In the genomic region with DNA sequence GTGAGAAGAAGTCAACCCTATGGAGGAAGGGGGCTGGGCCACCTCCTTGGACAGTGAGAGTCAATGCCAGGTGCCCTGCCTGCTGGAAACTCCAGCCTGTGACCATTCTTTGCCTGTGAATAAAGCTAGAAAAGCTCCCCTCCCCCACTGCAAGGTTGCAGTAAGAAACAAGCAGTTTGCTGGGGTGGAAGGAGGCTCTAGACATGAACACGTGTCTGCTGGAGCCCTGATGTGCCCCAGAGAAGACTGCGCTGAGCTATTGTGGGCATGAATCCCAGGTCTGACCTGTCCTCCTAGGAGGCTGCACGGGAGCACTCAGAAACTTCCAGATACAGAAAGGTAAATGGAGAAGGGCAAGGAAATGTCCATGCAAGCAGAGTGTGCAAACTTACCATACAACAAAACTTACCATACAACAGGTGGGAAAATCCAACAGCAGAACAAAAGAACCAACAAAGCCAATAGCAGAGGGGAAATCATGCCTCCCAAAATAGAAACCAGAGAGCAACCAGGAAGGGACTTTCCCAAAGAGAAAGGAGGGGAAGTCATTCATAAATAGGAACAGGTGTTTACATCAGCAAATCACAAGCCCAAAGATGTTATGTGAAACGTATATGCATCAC, we compare ENCODE assay signal across 9 cellular contexts.
DNase-seq lines count a peak whose midpoint lies in the region; ATAC-seq, FAIRE-seq and TF ChIP-seq lines count a peak whose summit lies in the region.
"Had no signal": no experiment of that assay in that cellular context is flagged by ENCODE, and none has a peak within 500 bp of the region (broad histone marks: within the 10 kb centered on the region; RNA-seq: fewer than 3 reads in every experiment).

No MANE protein-coding gene starts in this region.

- intact Hi-C loops in esophagus muscularis mucosa (cut with DNase I) (no loop called here), left ventricle myocardium superior (cut with micrococcal nuclease) (no loop called here)

- H3K36me3 ChIP-seq in esophagus muscularis mucosa (no peaks in the 10 kb centered on the region), small intestine (ENCODE audit: control insufficient read depth in 2 of 2, insufficient read depth in 2 of 2, low read length in 2 of 2) (no peaks in the 10 kb centered on the region)

- H3K9me3 ChIP-seq in esophagus muscularis mucosa (no peaks in the 10 kb centered on the region), small intestine (ENCODE audit: control insufficient read depth, low read depth) (no peaks in the 10 kb centered on the region)

- ATAC-seq in GM18505 (IDR thresholded peaks at IDR 0.05; ENCODE audit: unreplicated experiment) (peak; percentile 60), HG03139 (IDR thresholded peaks at IDR 0.05; ENCODE audit: unreplicated experiment) (peak; percentile 53), left ventricle myocardium superior (no peak)

- WGBS in esophagus muscularis mucosa: 28% methylated on average over 1 of the region's 4 CpGs
- WGBS in small intestine, 3 donors: 56 to 63% (median 61%) methylated on average over 4 of the region's 4 CpGs

- no peaks in the 10 kb centered on the region for H3K4me1 ChIP-seq in esophagus muscularis mucosa
- H3K4me1 ChIP-seq in small intestine (ENCODE audit: control insufficient read depth in 2 of 2, insufficient read depth in 1 of 2, low read depth in 1 of 2, low read length in 1 of 2): no peaks in the 10 kb centered on the region

- no peak for TF ChIP-seq CTCF in GM20000 (IDR thresholded peaks at IDR 0.05; ENCODE audit: extremely low read depth, missing control alignments)
- no peak for TF ChIP-seq CTCF in esophagus muscularis mucosa (IDR thresholded peaks at IDR 0.05)

- no peak for FAIRE-seq in small intestine (lab: Jason Lieb, UNC)
- FAIRE-seq: islet of Langerhans had no signal

- H3K27ac ChIP-seq in esophagus muscularis mucosa (replicated peaks in 1 of 4) (no peak overlapping the region), small intestine (ENCODE audit: low read depth in 1 of 2, low read length in 1 of 2) (no peak overlapping the region)

- H3K27me3 ChIP-seq in esophagus muscularis mucosa (no peaks in the 10 kb centered on the region), small intestine (ENCODE audit: control insufficient read depth in 2 of 2, insufficient read depth in 2 of 2, low read length in 2 of 2) (peaks cover 0 to 4% of the 10 kb centered on the region in 2 donors)

- DNase-seq in GM20000 (ENCODE audit: low spot score): peak; percentile 65
- peak; percentile 55 for DNase-seq in esophagus muscularis mucosa (ENCODE audit: extremely low spot score)
- DNase-seq in left ventricle myocardium superior: no peak
- no peak for DNase-seq in 8988T
- no peak for DNase-seq in small intestine
- DNase-seq: effector CD4-positive, alpha-beta T cell had no signal

- no peak for TF ChIP-seq EP300 in esophagus muscularis mucosa (IDR thresholded peaks at IDR 0.05)

- H3K4me3 ChIP-seq in esophagus muscularis mucosa (no peak overlapping the region), small intestine (ENCODE audit: low read depth in 1 of 2, low read length in 2 of 2) (no peak overlapping the region)

- TF ChIP-seq POLR2A in GM18505 (IDR thresholded peaks at IDR 0.05; ENCODE audit: borderline replicate concordance, extremely low read depth, insufficient read depth, insufficient read length): no peak
- TF ChIP-seq POLR2A in esophagus muscularis mucosa (IDR thresholded peaks at IDR 0.05; ENCODE audit: low read depth): no peak

Comparison
In these comparisons a context has a peak if more than half of its experiments do, and no peak if none do; other contexts are left out.
1. DNase-seq: peak in GM20000 (single experiment) and esophagus muscularis mucosa (single experiment); none in left ventricle myocardium superior (single experiment), 8988T (single experiment) and small intestine (single experiment).